Comparison of ENCODE assay signal across 8 cellular contexts in the genomic region with DNA sequence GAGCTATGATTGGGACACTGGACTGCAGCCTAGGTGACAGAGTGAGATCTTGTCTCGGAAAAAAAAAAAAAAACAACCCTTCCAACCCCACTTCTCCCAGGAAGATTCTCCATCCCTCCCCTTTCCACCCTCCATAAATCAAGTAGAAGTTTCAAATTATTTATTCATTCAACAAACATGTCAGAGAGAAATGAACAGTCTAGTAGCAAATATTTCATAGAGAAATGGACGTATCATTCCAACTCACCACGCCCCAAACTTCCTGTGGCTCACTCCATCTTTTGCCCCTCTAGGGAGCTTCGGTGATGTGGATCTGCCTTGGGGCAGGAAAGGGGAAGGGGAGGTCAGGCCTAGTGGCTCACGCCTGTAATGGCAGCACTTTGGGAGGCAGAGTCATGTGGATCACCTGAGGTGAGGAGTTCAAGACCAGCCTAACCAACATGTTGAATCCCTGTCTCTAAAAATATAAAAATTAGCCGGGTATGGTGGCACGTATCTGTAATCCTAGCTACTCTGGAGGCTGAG. TPM values are rescaled to one million over a fixed set of nuclear protein-coding genes. Genes with fewer than 3 reads are reported as not detected.
DNase-seq lines count a peak whose midpoint lies in the region; ATAC-seq and TF ChIP-seq lines count a peak whose summit lies in the region.

No MANE protein-coding gene starts in this region.

- peaks cover 11% of the 10 kb centered on the region for H3K36me3 ChIP-seq in BJ (ENCODE audit: control insufficient read depth, insufficient read depth, low read length)

- peak overlapping the region; percentile 63 for H3K27ac Mint-ChIP-seq in chondrocyte (ENCODE audit: unreplicated experiment)
- H3K27ac Mint-ChIP-seq in naive thymus-derived CD8-positive, alpha-beta T cell = peak overlapping the region in 9 of 10 donors; percentile 82 to 92 (median 88)

- H3K27me3 Mint-ChIP-seq in chondrocyte (ENCODE audit: low read depth) = no peaks in the 10 kb centered on the region
- H3K27me3 Mint-ChIP-seq in naive thymus-derived CD8-positive, alpha-beta T cell = no peaks in the 10 kb centered on the region

- H3K9me3 Mint-ChIP-seq in chondrocyte (ENCODE audit: low read depth) = no peaks in the 10 kb centered on the region
- no peaks in the 10 kb centered on the region for H3K9me3 Mint-ChIP-seq in naive thymus-derived CD8-positive, alpha-beta T cell

- no peaks in the 10 kb centered on the region for H3K27me3 ChIP-seq in BJ (ENCODE audit: control insufficient read depth, insufficient read depth, low read length)

- CTCF ChIA-PET in BJ (lab: Yijun Ruan, JAX) = no interaction called here

- no peak for TF ChIP-seq POLR2A in erythroblast (IDR thresholded peaks at IDR 0.05; ENCODE audit: low read length)

- DNase-seq in BJ (ENCODE audit: low read depth) = no peak
- DNase-seq in LNCaP clone FGC (ENCODE audit: low read depth) = no peak
- DNase-seq in chondrocyte (ENCODE audit: low spot score) = no peak
- no peak for DNase-seq in naive thymus-derived CD8-positive, alpha-beta T cell
- DNase-seq in globus pallidus (ENCODE audit: low spot score) = no peak
- no peak for DNase-seq in GM20000 (ENCODE audit: low spot score)
- no peak for DNase-seq in erythroblast (lab: John Stamatoyannopoulos, UW)
- DNase-seq in stimulated activated CD4-positive, alpha-beta T cell treated with anti-CD3 and anti-CD28 coated beads, Interleukin-2, amount 100 ng/mL, for 24 hours = no peak

- TF ChIP-seq CTCF in BJ (IDR thresholded peaks at IDR 0.05; ENCODE audit: insufficient read depth, low read depth, low read length) (no peak), LNCaP clone FGC (IDR thresholded peaks at IDR 0.05; ENCODE audit: control insufficient read depth, extremely low read depth, insufficient read depth) (no peak), chondrocyte (IDR thresholded peaks at IDR 0.05) (no peak), GM20000 (IDR thresholded peaks at IDR 0.05; ENCODE audit: extremely low read depth, missing control alignments) (no peak)

- H3K4me3 ChIP-seq in BJ (ENCODE audit: low read depth, low read length) = peak overlapping the region; percentile 62
- peak overlapping the region; percentile 76 for H3K4me3 ChIP-seq in LNCaP clone FGC (ENCODE audit: low read depth, low read length)

- H3K4me3 Mint-ChIP-seq in chondrocyte (ENCODE audit: unreplicated experiment) = peak overlapping the region; percentile 75
- peak overlapping the region; percentile 78 to 90 (median 85) for H3K4me3 Mint-ChIP-seq in naive thymus-derived CD8-positive, alpha-beta T cell

- POLR2A ChIA-PET in BJ (lab: Charles Lee) = no interaction called here
- POLR2A ChIA-PET in naive thymus-derived CD8-positive, alpha-beta T cell (lab: Charles Lee) = interaction anchor here (0.7 to 18.7 kb wide), 9 partner anchors 6 to 270 kb away, joined by 3 to 358 read pairs (median 8); partner anchors contain the start of genes GAL3ST4, GPC2, LAMTOR4 and MBLAC1

- peaks cover 31% of the 10 kb centered on the region for H3K4me1 Mint-ChIP-seq in chondrocyte (ENCODE audit: low read depth)
- H3K4me1 Mint-ChIP-seq in naive thymus-derived CD8-positive, alpha-beta T cell = peaks cover 16 to 64% (median 59%) of the 10 kb centered on the region in 4 donors

- no peak for ATAC-seq in naive thymus-derived CD8-positive, alpha-beta T cell

- H3K36me3 Mint-ChIP-seq in chondrocyte (ENCODE audit: low read depth) = peaks cover 3% of the 10 kb centered on the region
- H3K36me3 Mint-ChIP-seq in naive thymus-derived CD8-positive, alpha-beta T cell = peaks cover 0 to 29% (median 2%) of the 10 kb centered on the region in 3 donors

RNA-seq across cellular contexts. Expression of gene TRAPPC14, which starts 0.6 kb away (rescaled TPM):
- 3.2 and 5.8 TPM in 2 replicates for polyA plus RNA-seq in BJ (2011; rRNA removed)
- 4.8 and 8.2 TPM in 2 replicates for polyA minus RNA-seq in BJ (2011; rRNA and poly(A)+ RNA removed)
- 15.4 to 19.7 TPM (median 16.3 TPM) in 3 replicates for total RNA-seq in chondrocyte
- total RNA-seq in naive thymus-derived CD8-positive, alpha-beta T cell = 100 to 1,000 TPM; 103 to 109 TPM
- 1 to 10 TPM; 2.1 to 4.5 (median 2.4) TPM for polyA plus RNA-seq in naive thymus-derived CD8-positive, alpha-beta T cell

RNA-seq across cellular contexts. Expression of gene GAL3ST4, which starts 9.3 kb away (rescaled TPM):
- polyA plus RNA-seq in BJ (2011; rRNA removed) = 8.1 and 12.1 TPM in 2 replicates
- polyA minus RNA-seq in BJ (2011; rRNA and poly(A)+ RNA removed) = 4.1 and 6.2 TPM in 2 replicates
- total RNA-seq in chondrocyte = 1.8 to 4.9 TPM (median 4.3 TPM) in 3 replicates
- 10 to 100 TPM; 37.0 to 39.1 TPM for total RNA-seq in naive thymus-derived CD8-positive, alpha-beta T cell
- polyA plus RNA-seq in naive thymus-derived CD8-positive, alpha-beta T cell = 1 to 10 TPM; 4.0 to 6.5 (median 5.4) TPM

RNA-seq across cellular contexts. Expression of gene LAMTOR4, which starts 10.4 kb away (rescaled TPM):
- polyA plus RNA-seq in BJ (2011; rRNA removed) = 125 and 193 TPM in 2 replicates
- polyA minus RNA-seq in BJ (2011; rRNA and poly(A)+ RNA removed) = 29.0 and 41.1 TPM in 2 replicates
- total RNA-seq in chondrocyte = 73.2 to 89.4 TPM (median 75.7 TPM) in 3 replicates
- total RNA-seq in naive thymus-derived CD8-positive, alpha-beta T cell = 100 to 1,000 TPM; 170 to 206 TPM
- 100 to 1,000 TPM; 403 to 435 (median 430) TPM for polyA plus RNA-seq in naive thymus-derived CD8-positive, alpha-beta T cell

RNA-seq across cellular contexts. Expression of gene GPC2, which starts 18.0 kb away (rescaled TPM):
- 1.3 and 1.9 TPM in 2 replicates for polyA plus RNA-seq in BJ (2011; rRNA removed)
- 0.71 and 1.3 TPM in 2 replicates for polyA minus RNA-seq in BJ (2011; rRNA and poly(A)+ RNA removed)
- 6.2 to 7.3 TPM (median 6.7 TPM) in 3 replicates for total RNA-seq in chondrocyte
- 10 to 100 TPM; 39.0 to 40.1 TPM for total RNA-seq in naive thymus-derived CD8-positive, alpha-beta T cell
- polyA plus RNA-seq in naive thymus-derived CD8-positive, alpha-beta T cell = 1 to 10 TPM in 1 of 3 donors, under 1 TPM in 2; 0.09 to 1.1 (median 0.42) TPM

RNA-seq across cellular contexts. Expression of gene STAG3, which starts 18.6 kb away (rescaled TPM):
- polyA plus RNA-seq in BJ (2011; rRNA removed) = 0.44 and 0.61 TPM in 2 replicates
- 0.62 and 0.95 TPM in 2 replicates for polyA minus RNA-seq in BJ (2011; rRNA and poly(A)+ RNA removed)
- total RNA-seq in chondrocyte = 0.57 to 1.2 TPM (median 0.64 TPM) in 3 replicates
- 10 to 100 TPM; 12.0 to 12.1 TPM for total RNA-seq in naive thymus-derived CD8-positive, alpha-beta T cell
- 1 to 10 TPM; 6.0 to 8.6 (median 6.9) TPM for polyA plus RNA-seq in naive thymus-derived CD8-positive, alpha-beta T cell
